In the genomic region with DNA sequence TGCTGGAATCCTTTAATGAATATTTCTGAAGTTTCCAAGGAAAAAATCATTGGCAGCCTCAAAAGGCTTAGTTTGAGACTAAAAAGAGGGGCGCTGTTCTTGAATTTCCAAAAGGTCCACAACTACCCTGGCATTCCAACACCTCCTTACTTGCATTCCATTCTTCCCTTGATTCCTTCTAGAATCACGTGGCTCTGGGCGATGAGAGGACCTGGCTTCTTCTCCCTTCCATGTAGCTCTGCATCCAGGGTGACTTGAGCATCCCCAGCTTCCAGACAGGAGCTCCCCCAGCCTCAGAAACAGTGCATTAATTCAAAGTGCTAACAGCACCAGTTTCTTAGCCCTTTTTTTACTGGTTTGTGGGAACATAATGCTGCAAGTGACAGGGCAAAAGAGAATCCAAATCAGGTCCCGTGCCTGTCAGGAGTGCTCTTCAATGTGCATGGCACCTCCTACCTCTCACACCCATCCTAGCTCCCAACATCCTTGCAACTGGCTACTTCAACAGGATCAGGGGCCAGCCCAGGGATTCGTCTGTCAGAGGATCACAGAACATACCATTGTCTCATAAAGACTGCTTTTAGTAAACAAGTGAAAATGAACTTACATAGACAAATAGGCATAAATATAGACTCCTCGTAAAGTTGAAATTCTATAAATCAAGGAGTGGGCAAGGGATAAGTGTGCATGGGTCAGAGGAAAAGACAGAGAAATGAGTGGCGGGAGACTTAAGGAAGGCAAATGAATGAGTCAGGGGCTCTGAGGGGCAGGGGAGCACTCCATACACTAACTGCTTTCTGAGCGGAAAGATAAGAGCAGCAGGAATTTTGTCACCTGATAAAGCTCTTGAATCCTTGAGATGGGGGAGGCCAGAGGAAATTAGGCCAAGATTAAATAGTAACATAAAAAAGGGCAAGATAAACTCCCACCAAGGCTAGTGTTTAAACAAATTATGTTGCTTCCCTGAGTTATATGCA, we compare ENCODE assay signal across 1 cellular context.
TF ChIP-seq lines count a peak whose summit lies in the region.

No MANE protein-coding gene starts in this region.

TF ChIP-seq in HEK293, 187 proteins besides CTCF, POLR2A, EP300 and RAD21:
- TF ChIP-seq, protein P1, sequence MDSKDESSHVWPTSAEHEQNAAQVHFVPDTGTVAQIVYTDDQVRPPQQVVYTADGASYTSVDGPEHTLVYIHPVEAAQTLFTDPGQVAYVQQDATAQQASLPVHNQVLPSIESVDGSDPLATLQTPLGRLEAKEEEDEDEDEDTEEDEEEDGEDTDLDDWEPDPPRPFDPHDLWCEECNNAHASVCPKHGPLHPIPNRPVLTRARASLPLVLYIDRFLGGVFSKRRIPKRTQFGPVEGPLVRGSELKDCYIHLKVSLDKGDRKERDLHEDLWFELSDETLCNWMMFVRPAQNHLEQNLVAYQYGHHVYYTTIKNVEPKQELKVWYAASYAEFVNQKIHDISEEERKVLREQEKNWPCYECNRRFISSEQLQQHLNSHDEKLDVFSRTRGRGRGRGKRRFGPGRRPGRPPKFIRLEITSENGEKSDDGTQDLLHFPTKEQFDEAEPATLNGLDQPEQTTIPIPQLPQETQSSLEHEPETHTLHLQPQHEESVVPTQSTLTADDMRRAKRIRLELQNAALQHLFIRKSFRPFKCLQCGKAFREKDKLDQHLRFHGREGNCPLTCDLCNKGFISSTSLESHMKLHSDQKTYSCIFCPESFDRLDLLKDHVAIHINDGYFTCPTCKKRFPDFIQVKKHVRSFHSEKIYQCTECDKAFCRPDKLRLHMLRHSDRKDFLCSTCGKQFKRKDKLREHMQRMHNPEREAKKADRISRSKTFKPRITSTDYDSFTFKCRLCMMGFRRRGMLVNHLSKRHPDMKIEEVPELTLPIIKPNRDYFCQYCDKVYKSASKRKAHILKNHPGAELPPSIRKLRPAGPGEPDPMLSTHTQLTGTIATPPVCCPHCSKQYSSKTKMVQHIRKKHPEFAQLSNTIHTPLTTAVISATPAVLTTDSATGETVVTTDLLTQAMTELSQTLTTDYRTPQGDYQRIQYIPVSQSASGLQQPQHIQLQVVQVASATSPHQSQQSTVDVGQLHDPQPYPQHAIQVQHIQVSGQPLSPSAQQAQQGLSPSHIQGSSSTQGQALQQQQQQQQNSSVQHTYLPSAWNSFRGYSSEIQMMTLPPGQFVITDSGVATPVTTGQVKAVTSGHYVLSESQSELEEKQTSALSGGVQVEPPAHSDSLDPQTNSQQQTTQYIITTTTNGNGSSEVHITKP (tag by site-specific recombination; IDR thresholded peaks at IDR 0.05) = peak; percentile 49
- TF ChIP-seq ZNF248 (tag by site-specific recombination; IDR thresholded peaks at IDR 0.05) = no peak
